8 cellular contexts compared by ENCODE assay signal in the genomic region with DNA sequence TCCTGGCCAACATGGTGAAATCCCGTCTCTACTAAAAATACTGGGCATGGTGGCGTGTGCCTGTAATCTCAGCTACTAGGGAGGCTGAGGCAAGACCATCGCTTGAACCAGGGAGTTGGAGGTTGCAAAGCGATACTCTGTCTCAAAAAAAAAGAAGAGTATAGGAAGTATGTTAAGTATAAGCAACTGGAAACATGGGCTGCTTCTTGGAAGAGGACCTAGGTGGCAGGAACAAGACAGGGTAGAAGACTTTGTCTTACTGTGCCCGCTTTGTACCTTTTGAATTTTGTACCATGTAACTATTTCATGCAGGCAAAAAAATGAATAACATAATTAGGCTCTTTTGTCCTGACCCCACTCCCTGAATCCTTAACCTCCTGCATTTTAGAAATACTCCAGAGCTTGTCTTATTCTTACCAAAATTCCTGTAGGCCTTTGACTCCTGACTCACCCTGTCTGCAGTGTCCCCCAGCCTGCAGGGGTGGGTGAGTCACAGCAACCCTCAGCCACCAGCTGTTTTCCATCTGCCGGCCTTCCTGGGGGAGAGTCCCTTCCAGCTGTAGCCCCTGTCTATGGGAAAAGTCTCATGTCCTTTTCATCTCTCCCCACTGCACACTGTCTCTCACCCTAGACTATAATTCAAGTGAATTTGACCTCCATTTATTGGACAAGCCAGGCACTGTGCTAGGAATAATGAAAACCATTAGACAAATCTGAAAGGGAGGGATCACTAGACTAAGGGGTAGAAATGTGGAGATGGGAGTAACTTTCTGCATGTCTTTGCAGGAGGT. TPM values are rescaled to one million over a fixed set of nuclear protein-coding genes. Genes with fewer than 3 reads are reported as not detected.
DNase-seq lines count a peak whose midpoint lies in the region; ATAC-seq and TF ChIP-seq lines count a peak whose summit lies in the region.

No MANE protein-coding gene starts in this region.

- POLR2A ChIA-PET in A673 (lab: Charles Lee; ENCODE audit: low non-redundant PET): no interaction called here

- TF ChIP-seq CTCF in A673 (conservative IDR thresholded peaks at IDR 0.05; ENCODE audit: low read depth, low read length) (no peak), right lobe of liver (IDR thresholded peaks at IDR 0.05) (no peak)

- WGBS in right lobe of liver (ENCODE audit: insufficient coverage, low coverage, low lambda C conversion rate, missing lambda C conversion rate): 81% methylated on average over 6 of the region's 6 CpGs

- no peaks in the 10 kb centered on the region for H3K36me3 ChIP-seq in A673 (ENCODE audit: insufficient read depth, low read length, poor library complexity, severe bottlenecking)
- no peaks in the 10 kb centered on the region for H3K36me3 ChIP-seq in right lobe of liver

- peak; percentile 44 for DNase-seq in A673 (ENCODE audit: low spot score)
- peak; percentile 96 for DNase-seq in HCEC 1CT
- peak; percentile 86 for DNase-seq in astrocyte of the hippocampus (ENCODE audit: low read depth, low spot score)
- peak in 1 of 3 donors; percentile 56 for DNase-seq in right lobe of liver
- no peak for DNase-seq in activated gamma-delta T cell (lab: John Stamatoyannopoulos, UW)
- no peak for DNase-seq in midbrain (lab: John Stamatoyannopoulos, UW)
- no peak for DNase-seq in AML-193 (lab: John Stamatoyannopoulos, UW)

- BruUV-seq in A673 (replicated peaks; lab: Mats Ljungman, UMichigan): no TSS peak

- CTCF ChIA-PET in A673 (lab: Charles Lee): no interaction called here

- H3K27me3 ChIP-seq in A673 (replicated peaks; ENCODE audit: insufficient read depth, low read depth, low read length, poor library complexity): no peaks in the 10 kb centered on the region
- no peaks in the 10 kb centered on the region for H3K27me3 ChIP-seq in right lobe of liver

- H3K4me1 ChIP-seq in A673 (ENCODE audit: insufficient read depth, low read length, poor library complexity, severe bottlenecking): no peaks in the 10 kb centered on the region
- peaks cover 0 to 13% (median 4%) of the 10 kb centered on the region in 4 donors for H3K4me1 ChIP-seq in right lobe of liver

- H3K4me3 ChIP-seq in A673 (ENCODE audit: low read depth, low read length, poor library complexity, severe bottlenecking) (no peak overlapping the region), right lobe of liver (no peak overlapping the region)

- H3K9me3 ChIP-seq in A673 (ENCODE audit: low read depth, low read length, poor library complexity, severe bottlenecking) (no peaks in the 10 kb centered on the region), right lobe of liver (no peaks in the 10 kb centered on the region)

- TF ChIP-seq POLR2A in right lobe of liver (IDR thresholded peaks at IDR 0.05): no peak

- ATAC-seq in right lobe of liver: peak; percentile 23 to 69 (median 41)
- ATAC-seq in GM21576 (IDR thresholded peaks at IDR 0.05; ENCODE audit: unreplicated experiment): no peak

- intact Hi-C loops in A673 (cut with micrococcal nuclease; ENCODE audit: unreplicated experiment) (no loop called here), right lobe of liver (cut with DNase I) (no loop called here)

- H3K27ac ChIP-seq in A673 (ENCODE audit: low read depth, low read length, poor library complexity, severe bottlenecking) (no peak overlapping the region), right lobe of liver (peak overlapping the region in 1 of 3 donors; percentile 31)

RNA-seq across cellular contexts. Expression of gene TXN2, which starts 41.8 kb away (rescaled TPM):
- 85.4 and 88.4 TPM in 2 replicates for total RNA-seq in A673 (2021)
- total RNA-seq in right lobe of liver: 10 to 100 TPM; 56.0 to 94.8 (median 67.2) TPM

RNA-seq across cellular contexts. Expression of gene MYH9, which starts 51.9 kb away (rescaled TPM):
- 290 and 323 TPM in 2 replicates for total RNA-seq in A673 (2021)
- 100 to 1,000 TPM; 168 to 435 (median 222) TPM for total RNA-seq in right lobe of liver

Comparison
In these comparisons a context has a peak if more than half of its experiments do, and no peak if none do; other contexts are left out.
1. DNase-seq: peak in A673 (single experiment), HCEC 1CT (single experiment) and astrocyte of the hippocampus (single experiment); none in activated gamma-delta T cell (single experiment), midbrain (single experiment) and AML-193 (0 of 2).